ENCODE assay signal across 9 cellular contexts in the genomic region with DNA sequence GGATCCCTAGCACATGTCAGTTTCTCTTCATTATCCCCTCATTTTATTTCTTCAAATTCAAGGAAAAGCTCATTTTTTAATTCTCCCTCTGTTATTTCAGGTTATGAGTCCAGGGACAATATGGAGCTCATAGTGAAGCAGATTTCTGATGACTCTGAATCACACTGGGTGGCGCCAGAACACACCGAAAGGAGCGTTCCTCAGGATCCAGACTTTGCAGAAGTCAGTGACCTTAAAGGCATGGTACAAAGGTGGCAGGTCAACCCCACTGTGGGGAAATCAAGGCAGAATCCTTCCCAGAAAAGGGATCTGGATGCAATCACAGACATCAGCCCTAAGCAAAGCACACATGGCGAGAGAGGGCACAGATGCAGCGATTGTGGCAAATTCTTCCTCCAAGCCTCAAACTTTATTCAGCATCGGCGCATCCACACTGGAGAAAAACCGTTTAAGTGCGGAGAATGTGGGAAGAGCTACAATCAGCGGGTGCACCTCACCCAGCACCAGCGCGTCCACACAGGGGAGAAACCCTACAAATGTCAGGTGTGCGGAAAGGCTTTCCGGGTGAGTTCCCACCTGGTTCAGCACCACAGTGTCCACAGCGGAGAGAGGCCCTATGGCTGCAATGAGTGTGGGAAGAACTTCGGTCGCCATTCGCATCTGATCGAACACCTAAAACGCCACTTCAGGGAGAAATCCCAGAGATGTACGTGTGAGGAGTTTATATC. TPM values are rescaled to one million over a fixed set of nuclear protein-coding genes. Genes with fewer than 3 reads are reported as not detected.
A peak's percentile ranks its signal among the peaks of the same experiment; 100 is the strongest.
DNase-seq lines count a peak whose midpoint lies in the region; ATAC-seq and TF ChIP-seq lines count a peak whose summit lies in the region.
"Had no signal": no experiment of that assay in that cellular context is flagged by ENCODE, and none has a peak within 500 bp of the region (broad histone marks: within the 10 kb centered on the region; RNA-seq: fewer than 3 reads in every experiment).

No MANE protein-coding gene starts in this region.

- H3K27ac ChIP-seq in PC-9: no peak overlapping the region
- H3K27ac ChIP-seq: parathyroid adenoma had no signal

- no TSS peak for BruUV-seq in PC-9 (replicated peaks; lab: Mats Ljungman, UMichigan)

- no peaks in the 10 kb centered on the region for H3K27me3 ChIP-seq in PC-9 (ENCODE audit: insufficient read depth, low read depth)

- H4K20me1 ChIP-seq in PC-9 (ENCODE audit: insufficient read depth): no peaks in the 10 kb centered on the region

- H3F3A ChIP-seq in PC-9 (ENCODE audit: insufficient read depth, low read depth): no peaks in the 10 kb centered on the region

- peaks cover 6% of the 10 kb centered on the region for H3K9me3 Mint-ChIP-seq in activated T-cell treated with anti-CD3 and anti-CD28 coated beads, Interleukin-2, amount 50 U/mL, for 4 hours

- no peaks in the 10 kb centered on the region for H3K4me1 Mint-ChIP-seq in activated T-cell treated with anti-CD3 and anti-CD28 coated beads, Interleukin-2, amount 50 U/mL, for 4 hours (ENCODE audit: low read depth)

- peak; percentile 47; the same call in 1 of the 2 replicates for TF ChIP-seq CTCF in PC-9 (conservative IDR thresholded peaks at IDR 0.05)

- DNase-seq in activated T-cell treated with anti-CD3 and anti-CD28 coated beads, Interleukin-2, amount 50 U/mL, for 1 hour: peak; percentile 25
- DNase-seq in activated T-cell treated with anti-CD3 and anti-CD28 coated beads, Interleukin-2, amount 50 U/mL, for 4 hours: no peak
- no peak for DNase-seq in PC-9
- DNase-seq in erythroblast (lab: John Stamatoyannopoulos, UW): peak; percentile 35 to 67
- DNase-seq in stimulated activated CD8-positive, alpha-beta memory T cell treated with anti-CD3 and anti-CD28 coated beads, Interleukin-4, amount 100 ng/mL, for 48 hours: peak; percentile 32
- no peak for DNase-seq in epidermal melanocyte (ENCODE audit: insufficient read length, low spot score)

- POLR2A ChIA-PET in PC-9 (lab: Charles Lee; ENCODE audit: unreplicated experiment): no interaction called here

- peaks cover 25% of the 10 kb centered on the region for H3K9me3 ChIP-seq in PC-9 (ENCODE audit: insufficient read depth, low read depth)

- intact Hi-C loops in PC-9 (cut with micrococcal nuclease; ENCODE audit: unreplicated experiment): no loop called here

- H3K27me3 Mint-ChIP-seq in activated T-cell treated with anti-CD3 and anti-CD28 coated beads, Interleukin-2, amount 50 U/mL, for 4 hours (ENCODE audit: low read depth): no peaks in the 10 kb centered on the region

- no peak for ATAC-seq in activated T-cell treated with anti-CD3 and anti-CD28 coated beads, Interleukin-2, amount 50 U/mL, for 4 hours
- ATAC-seq in HG02938 (IDR thresholded peaks at IDR 0.05; ENCODE audit: unreplicated experiment) (no peak), GM21825 (IDR thresholded peaks at IDR 0.05; ENCODE audit: unreplicated experiment) (no peak)

- no peak overlapping the region for H3K4me3 Mint-ChIP-seq in activated T-cell treated with anti-CD3 and anti-CD28 coated beads, Interleukin-2, amount 50 U/mL, for 4 hours

- CTCF ChIA-PET in PC-9 (lab: Charles Lee): interaction anchor here (0.6 kb wide), 2 partner anchors 86 to 126 kb away, joined by 3 to 4 read pairs; no protein-coding TSS in a partner anchor

- H3K36me3 ChIP-seq in PC-9 (ENCODE audit: low read depth): peaks cover 33% of the 10 kb centered on the region

- H3K36me3 Mint-ChIP-seq in activated T-cell treated with anti-CD3 and anti-CD28 coated beads, Interleukin-2, amount 50 U/mL, for 4 hours (ENCODE audit: insufficient read depth): peaks cover 41% of the 10 kb centered on the region

- H3K4me3 ChIP-seq in PC-9: no peak overlapping the region

- no peak overlapping the region for H3K4me2 ChIP-seq in PC-9

- no peaks in the 10 kb centered on the region for H3K9me2 ChIP-seq in PC-9 (ENCODE audit: insufficient read depth)

- H2AFZ ChIP-seq in PC-9: no peak overlapping the region
- H2AFZ ChIP-seq: parathyroid adenoma had no signal

- H3K79me2 ChIP-seq in PC-9 (ENCODE audit: low read depth): no peaks in the 10 kb centered on the region
- H3K79me2 ChIP-seq: parathyroid adenoma had no signal

- H3K4me1 ChIP-seq in PC-9 (replicated peaks; ENCODE audit: insufficient read depth): no peaks in the 10 kb centered on the region
- H3K4me1 ChIP-seq: parathyroid adenoma had no signal

- no peak for TF ChIP-seq POLR2A in erythroblast (IDR thresholded peaks at IDR 0.05; ENCODE audit: low read length)

RNA-seq across cellular contexts. Expression of gene ZKSCAN5, which starts 21.4 kb away (rescaled TPM):
- 1 to 10 TPM; 4.9 to 6.4 (median 6.3) TPM for total RNA-seq in activated T-cell treated with anti-CD3 and anti-CD28 coated beads, Interleukin-2, amount 50 U/mL, for 4 hours
- total RNA-seq in PC-9 (2021): 10.0 and 13.2 TPM in 2 replicates

RNA-seq across cellular contexts. Expression of gene ZNF394, which starts 25.8 kb away (rescaled TPM):
- total RNA-seq in activated T-cell treated with anti-CD3 and anti-CD28 coated beads, Interleukin-2, amount 50 U/mL, for 4 hours: 10 to 100 TPM; 32.0 to 38.1 (median 34.8) TPM
- 21.1 and 34.1 TPM in 2 replicates for total RNA-seq in PC-9 (2021)

RNA-seq across cellular contexts. Expression of gene FAM200A, which starts 26.0 kb away (rescaled TPM):
- 1 to 10 TPM; 6.1 to 6.7 (median 6.6) TPM for total RNA-seq in activated T-cell treated with anti-CD3 and anti-CD28 coated beads, Interleukin-2, amount 50 U/mL, for 4 hours
- total RNA-seq in PC-9 (2021): 6.9 and 7.1 TPM in 2 replicates

RNA-seq across cellular contexts. Expression of gene ZNF655, which starts 32.6 kb away (rescaled TPM):
- 10 to 100 TPM; 52.5 to 61.6 (median 59.2) TPM for total RNA-seq in activated T-cell treated with anti-CD3 and anti-CD28 coated beads, Interleukin-2, amount 50 U/mL, for 4 hours
- 75.6 and 83.0 TPM in 2 replicates for total RNA-seq in PC-9 (2021)

RNA-seq across cellular contexts. Expression of gene ZNF789, which starts 53.2 kb away (rescaled TPM):
- 1 to 10 TPM; 5.4 to 9.4 (median 7.1) TPM for total RNA-seq in activated T-cell treated with anti-CD3 and anti-CD28 coated beads, Interleukin-2, amount 50 U/mL, for 4 hours
- total RNA-seq in PC-9 (2021): 30.8 and 38.8 TPM in 2 replicates

Comparison
In these comparisons a context has a peak if more than half of its experiments do, and no peak if none do; other contexts are left out.
1. DNase-seq: peak in activated T-cell treated with anti-CD3 and anti-CD28 coated beads, Interleukin-2, amount 50 U/mL, for 1 hour (single experiment), erythroblast (2 of 2) and stimulated activated CD8-positive, alpha-beta memory T cell treated with anti-CD3 and anti-CD28 coated beads, Interleukin-4, amount 100 ng/mL, for 48 hours (single experiment); none in activated T-cell treated with anti-CD3 and anti-CD28 coated beads, Interleukin-2, amount 50 U/mL, for 4 hours (single experiment), PC-9 (0 of 2) and epidermal melanocyte (single experiment).